ENCODE assay signal across 15 cellular contexts in the genomic region with DNA sequence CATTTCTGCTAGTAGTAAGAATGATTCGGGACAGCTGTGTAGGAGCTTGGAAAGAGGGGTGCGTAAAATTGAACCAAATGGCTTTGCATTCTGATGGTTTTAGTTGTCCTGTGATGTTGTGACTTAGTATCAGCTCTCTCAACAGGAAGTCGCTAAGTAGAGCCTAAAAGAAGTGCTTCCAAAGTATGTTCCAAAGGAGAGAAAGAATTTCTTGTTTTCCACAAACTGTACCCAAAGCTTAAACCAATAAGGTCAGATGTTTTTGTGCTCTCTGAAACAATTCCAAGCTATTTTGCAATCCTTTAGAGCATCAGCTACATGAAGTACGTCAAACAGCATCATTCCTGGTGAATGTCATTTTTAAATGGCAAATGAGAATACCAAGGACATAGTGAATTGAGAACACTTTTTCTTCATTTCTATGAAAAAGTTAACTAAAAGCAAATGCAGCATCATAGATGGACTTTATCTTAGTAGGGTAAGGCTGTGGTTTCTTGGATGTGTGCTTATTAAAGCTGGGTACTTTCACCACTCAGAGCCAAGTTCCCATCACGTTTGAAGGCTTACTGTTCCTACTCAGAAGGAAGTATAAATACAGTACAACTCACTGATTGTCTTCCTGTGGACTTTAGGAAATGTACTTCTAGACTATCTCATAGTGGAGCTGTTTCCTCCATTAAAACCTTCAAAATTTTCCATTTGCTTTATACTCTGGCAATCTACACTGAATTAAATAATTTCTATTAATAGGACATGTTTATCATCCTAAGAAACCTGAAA.
A peak's percentile ranks its signal among the peaks of the same experiment; 100 is the strongest.
DNase-seq lines count a peak whose midpoint lies in the region; ATAC-seq and TF ChIP-seq lines count a peak whose summit lies in the region.
"Had no signal": no experiment of that assay in that cellular context is flagged by ENCODE, and none has a peak within 500 bp of the region (broad histone marks: within the 10 kb centered on the region; RNA-seq: fewer than 3 reads in every experiment).

No MANE protein-coding gene starts in this region.

- DNase-seq in AG09319 (ENCODE audit: extremely low read depth, low read depth): peak; percentile 41
- no peak for DNase-seq in breast epithelium (ENCODE audit: low spot score in 2 of 2)
- no peak for DNase-seq in right cardiac atrium
- no peak for DNase-seq in NCI-H2196 (lab: John Stamatoyannopoulos, UW; ENCODE audit: unreplicated experiment)
- no peak for DNase-seq in COLO668 (lab: John Stamatoyannopoulos, UW; ENCODE audit: unreplicated experiment)
- no peak for DNase-seq in activated CD4-positive, alpha-beta T cell treated with anti-CD3 and anti-CD28 coated beads for 48 hours
- no peak for DNase-seq in posterior cingulate gyrus
- DNase-seq: activated T-cell treated with anti-CD3 and anti-CD28 coated beads, Interleukin-2, amount 50 U/mL, for 1 hour; MG63; NCI-H510A treated with DMSO at 0.1 percent for 48 hours; SIG-M5; stimulated activated naive CD8-positive, alpha-beta T cell treated with anti-CD3 and anti-CD28 coated beads, Interleukin-15, amount 100 ng/mL, for 72 hours had no signal

- no peak overlapping the region for H3K9ac ChIP-seq in rectal smooth muscle tissue (ENCODE audit: low read length)

- no peaks in the 10 kb centered on the region for H3K27me3 ChIP-seq in breast epithelium
- H3K27me3 ChIP-seq in right cardiac atrium (ENCODE audit: control insufficient read depth, insufficient read depth): no peaks in the 10 kb centered on the region
- no peaks in the 10 kb centered on the region for H3K27me3 ChIP-seq in rectal smooth muscle tissue (ENCODE audit: control insufficient read depth, insufficient read depth, low read length)
- H3K27me3 ChIP-seq: cardiac muscle cell, MG63 had no signal

- intact Hi-C loops in breast epithelium (cut with DNase I; ENCODE audit: low total_unique reads): no loop called here
- intact Hi-C loops in right cardiac atrium (cut with DNase I): no loop called here
- intact Hi-C loops in posterior cingulate gyrus (cut with DNase I): no loop called here

- H3K9me3 ChIP-seq in breast epithelium (peaks cover 6 to 8% of the 10 kb centered on the region in 2 donors), right cardiac atrium (ENCODE audit: control insufficient read depth, low read length) (no peaks in the 10 kb centered on the region)

- ATAC-seq in right cardiac atrium: peak; percentile 82 to 86
- ATAC-seq: stimulated activated naive CD8-positive, alpha-beta T cell treated with anti-CD3 and anti-CD28 coated beads, Interleukin-15, amount 100 ng/mL, for 72 hours had no signal

- no peak for TF ChIP-seq CTCF in AG09319 (IDR thresholded peaks at IDR 0.05; ENCODE audit: low read depth, low read length)
- no peak for TF ChIP-seq CTCF in breast epithelium (IDR thresholded peaks at IDR 0.05)

- no peaks in the 10 kb centered on the region for H3K36me3 ChIP-seq in breast epithelium
- no peaks in the 10 kb centered on the region for H3K36me3 ChIP-seq in rectal smooth muscle tissue (ENCODE audit: control insufficient read depth, insufficient read depth, low read length)
- H3K36me3 ChIP-seq: cardiac muscle cell had no signal

- H3K4me3 ChIP-seq in breast epithelium: no peak overlapping the region
- no peak overlapping the region for H3K4me3 ChIP-seq in right cardiac atrium (ENCODE audit: low read length)
- H3K4me3 ChIP-seq in rectal smooth muscle tissue (ENCODE audit: low read length): no peak overlapping the region
- H3K4me3 ChIP-seq: cardiac muscle cell, MG63 had no signal

- H3K4me1 ChIP-seq in breast epithelium (no peaks in the 10 kb centered on the region), right cardiac atrium (ENCODE audit: control insufficient read depth, insufficient read depth, low read length) (peaks cover 13% of the 10 kb centered on the region), rectal smooth muscle tissue (ENCODE audit: control insufficient read depth, insufficient read depth, low read length) (peaks cover 3% of the 10 kb centered on the region)

- 51% methylated on average over 5 of the region's 5 CpGs for WGBS in right cardiac atrium

- H3K27ac ChIP-seq in breast epithelium (peak overlapping the region; percentile 82 to 93), right cardiac atrium (ENCODE audit: low read length) (peak overlapping the region; percentile 86), rectal smooth muscle tissue (ENCODE audit: low read depth, low read length) (peak overlapping the region; percentile 58)
- H3K27ac ChIP-seq: cardiac muscle cell, VCaP had no signal

- TF ChIP-seq POLR2A in breast epithelium (IDR thresholded peaks at IDR 0.05): no peak
